Comparison of ENCODE assay signal across 12 cellular contexts in genomic region chr16:68128577-68129305, GRCh38. TPM values are rescaled to one million over a fixed set of nuclear protein-coding genes. Genes with fewer than 3 reads are reported as not detected.
DNase-seq lines count a peak whose midpoint lies in the region; ATAC-seq, FAIRE-seq and TF ChIP-seq lines count a peak whose summit lies in the region.
"Had no signal": no experiment of that assay in that cellular context is flagged by ENCODE, and none has a peak within 500 bp of the region (broad histone marks: within the 10 kb centered on the region; RNA-seq: fewer than 3 reads in every experiment).

No MANE protein-coding gene starts in this region.

- H3K4me3 ChIP-seq in K562 (no peak overlapping the region), upper lobe of left lung (no peak overlapping the region)
- H3K4me3 ChIP-seq: testis had no signal

- H3K9me3 Mint-ChIP-seq in activated T-cell treated with anti-CD3 and anti-CD28 coated beads, Interleukin-2, amount 50 U/mL, for 24 hours = no peaks in the 10 kb centered on the region

- no peak overlapping the region for H3K27ac ChIP-seq in K562 (ENCODE audit: extremely low read depth, low read depth, low read length)
- peak overlapping the region; percentile 2 to 23 (median 19) for H3K27ac ChIP-seq in upper lobe of left lung
- H3K27ac ChIP-seq: testis had no signal

- CTCF ChIA-PET in K562 (lab: Yijun Ruan, JAX; ENCODE audit: low intra/inter-chr PET ratio) = no interaction called here

- H3K9me3 ChIP-seq in K562 (replicated peaks; ENCODE audit: control insufficient read depth, insufficient read depth, low read depth, low read length) (no peaks in the 10 kb centered on the region), upper lobe of left lung (no peaks in the 10 kb centered on the region)
- H3K9me3 ChIP-seq: testis had no signal

- H2AFZ ChIP-seq in K562 (ENCODE audit: low read depth, low read length) = no peak overlapping the region

- 77% methylated on average over 6 of the region's 6 CpGs for WGBS in K562 (ENCODE audit: insufficient coverage, low coverage, missing lambda C conversion rate)
- 62 to 65% methylated on average over 6 of the region's 6 CpGs for WGBS in upper lobe of left lung, 2 donors

- H3K4me2 ChIP-seq in K562 (ENCODE audit: insufficient read depth, low read length) = no peak overlapping the region; the same call in 1 of the 2 replicates

- H4K20me1 ChIP-seq in K562 (replicated peaks; ENCODE audit: control insufficient read depth, insufficient read depth, low read length) = 0 out of 2 replicates have a peak, but pooled peaks cover 4% of the 10 kb centered on the region

- TF ChIP-seq EP300 in K562 (IDR thresholded peaks at IDR 0.05; ENCODE audit: low read length) = no peak
- TF ChIP-seq EP300 in upper lobe of left lung (IDR thresholded peaks at IDR 0.05) = no peak

- H3K36me3 Mint-ChIP-seq in activated T-cell treated with anti-CD3 and anti-CD28 coated beads, Interleukin-2, amount 50 U/mL, for 24 hours (ENCODE audit: low read depth) = peaks cover 70% of the 10 kb centered on the region

- H3K36me3 ChIP-seq in K562 (ENCODE audit: control insufficient read depth, insufficient read depth, low read length) (peaks cover 44% of the 10 kb centered on the region; the same call in 2 of the 3 replicates), upper lobe of left lung (peaks cover 0 to 12% (median 6%) of the 10 kb centered on the region in 4 donors)

- FAIRE-seq in K562 (lab: Jason Lieb, UNC) = no peak

- peak; percentile 67 for ATAC-seq in K562
- ATAC-seq in left lobe of liver = peak; percentile 89
- ATAC-seq in upper lobe of left lung (ENCODE audit: low FRiP score in 2 of 2) = peak; percentile 52 to 87
- no peak for ATAC-seq in HG03442 (IDR thresholded peaks at IDR 0.05; ENCODE audit: unreplicated experiment)

- POLR2A ChIA-PET in K562 (lab: Yijun Ruan, JAX) = interaction anchor here (0.6 to 2.6 kb wide), 7 partner anchors 8 to 1560 kb away, joined by 3 to 17 read pairs (median 3); partner anchors contain the start of gene NFATC3

- no peaks in the 10 kb centered on the region for H3K9me1 ChIP-seq in K562 (ENCODE audit: control insufficient read depth, insufficient read depth, low read length)

- no peak for DNase-seq in activated T-cell treated with anti-CD3 and anti-CD28 coated beads, Interleukin-2, amount 50 U/mL, for 24 hours
- no peak for DNase-seq in activated T-cell treated with anti-CD3 and anti-CD28 coated beads, Interleukin-2, amount 50 U/mL, for 48 hours
- DNase-seq in K562 (ENCODE audit: extremely low read depth in 1 of 4, low spot score in 3 of 4) (no peak), left lobe of liver (ENCODE audit: low spot score) (no peak), upper lobe of left lung (peak in 1 of 2 donors; percentile 55), foreskin melanocyte (no peak), NCI-H524 treated with DMSO at 0.1 percent for 48 hours (lab: John Stamatoyannopoulos, UW) (no peak)
- DNase-seq: caudate nucleus; NCI-H2171 treated with DMSO at 0.1 percent for 48 hours; stimulated activated CD4-positive, alpha-beta T cell treated with anti-CD3 and anti-CD28 coated beads, Interleukin-4, amount 100 ng/mL, for 1 hour; testis had no signal

- H3K27me3 Mint-ChIP-seq in activated T-cell treated with anti-CD3 and anti-CD28 coated beads, Interleukin-2, amount 50 U/mL, for 24 hours = no peaks in the 10 kb centered on the region

- peaks cover 64% of the 10 kb centered on the region for H3K4me1 Mint-ChIP-seq in activated T-cell treated with anti-CD3 and anti-CD28 coated beads, Interleukin-2, amount 50 U/mL, for 24 hours (ENCODE audit: low read depth)

- intact Hi-C loops in K562 (cut with micrococcal nuclease) = no loop called here

- no peak for TF ChIP-seq CTCF in K562 (IDR thresholded peaks at IDR 0.05 in 2 of 3, conservative IDR thresholded peaks at IDR 0.05 in 1 of 3; ENCODE audit: insufficient read depth in 2 of 3, low read depth in 1 of 3, low read length in 3 of 3)
- TF ChIP-seq CTCF in upper lobe of left lung (IDR thresholded peaks at IDR 0.05) = no peak

- H3K27ac Mint-ChIP-seq in activated T-cell treated with anti-CD3 and anti-CD28 coated beads, Interleukin-2, amount 50 U/mL, for 24 hours = peak overlapping the region; percentile 80

- no peak for TF ChIP-seq RAD21 in K562 (CRISPR knock-in tag; conservative IDR thresholded peaks at IDR 0.05 in 1 of 2, IDR thresholded peaks at IDR 0.05 in 1 of 2)

- in situ Hi-C loops in K562 (cut with MboI) = no loop called here

- TF ChIP-seq POLR2A in K562 (conservative IDR thresholded peaks at IDR 0.05) (no peak), upper lobe of left lung (IDR thresholded peaks at IDR 0.05) (no peak)

- H3K27me3 ChIP-seq in K562 (ENCODE audit: control insufficient read depth in 2 of 2, insufficient read depth in 2 of 2, low read length in 2 of 2) (no peaks in the 10 kb centered on the region), upper lobe of left lung (no peaks in the 10 kb centered on the region)
- H3K27me3 ChIP-seq: testis had no signal

- H3K4me1 ChIP-seq in K562 (replicated peaks in 1 of 2; ENCODE audit: control insufficient read depth in 2 of 2, insufficient read depth in 2 of 2, low read length in 2 of 2) (peaks cover 0 to 3% of the 10 kb centered on the region in 2 experiments; a peak in 1 of 5 replicates), upper lobe of left lung (peaks cover 6 to 28% (median 11%) of the 10 kb centered on the region in 4 donors)

- peak overlapping the region in 1 of 2 experiments; percentile 38; a peak in 1 of 4 replicates for H3K9ac ChIP-seq in K562 (ENCODE audit: insufficient read depth in 1 of 2, low read depth in 2 of 2, low read length in 2 of 2)

- H3K4me3 Mint-ChIP-seq in activated T-cell treated with anti-CD3 and anti-CD28 coated beads, Interleukin-2, amount 50 U/mL, for 24 hours = no peak overlapping the region

- H3K79me2 ChIP-seq in K562 (ENCODE audit: control insufficient read depth, insufficient read depth, low read length) = peaks cover 89% of the 10 kb centered on the region

- no TSS peak for BruUV-seq in K562 (replicated peaks; lab: Mats Ljungman, UMichigan)

TF ChIP-seq in K562, 482 proteins besides CTCF, POLR2A, EP300 and RAD21 (continues in another document):
- TF ChIP-seq PKNOX1 (IDR thresholded peaks at IDR 0.05) (no peak), SMAD1 (IDR thresholded peaks at IDR 0.05; ENCODE audit: low read depth, low read length, partially characterized antibody) (no peak), E2F4 (CRISPR knock-in tag; IDR thresholded peaks at IDR 0.05; ENCODE audit: low read depth) (no peak), FOXJ2 (tag; IDR thresholded peaks at IDR 0.05) (no peak), ARID3B (CRISPR knock-in tag; IDR thresholded peaks at IDR 0.05; ENCODE audit: borderline replicate concordance) (no peak), DACH1 (IDR thresholded peaks at IDR 0.05; ENCODE audit: partially characterized antibody) (no peak), CHCHD3 (CRISPR knock-in tag; IDR thresholded peaks at IDR 0.05) (no peak), ZFP36 (IDR thresholded peaks at IDR 0.05; ENCODE audit: low read depth, low read length, partially characterized antibody) (no peak)

RNA-seq across cellular contexts. Expression of gene NFATC3, which starts 43.6 kb away (rescaled TPM):
- 152 and 242 TPM in 2 replicates for total RNA-seq in K562 (2011; cell fraction: chromatin; rRNA removed; ENCODE audit: low replicate concordance)
- 77.9 and 81.3 TPM in 2 replicates for total RNA-seq in K562 (2011; cell fraction: nucleolus; rRNA removed)
- total RNA-seq in K562 (2011; cell fraction: nucleoplasm; rRNA removed) = 116 and 142 TPM in 2 replicates
- total RNA-seq in K562 (2014; rRNA removed) (58.1 and 61.4 TPM in 2 replicates), K562 (2014; rRNA removed; fragmentation: Illumina TruSeq; extraction: Trizol) (56.9 and 65.9 TPM in 2 replicates), K562 (2015; rRNA removed; fragmentation: Illumina TruSeq; extraction: Trizol) (56.8 and 59.4 TPM in 2 replicates), K562 (2021) (86.7 and 98.4 TPM in 2 replicates), left lobe of liver (27.6 TPM), upper lobe of left lung (10 to 100 TPM; 49.1 to 95.3 (median 68.0) TPM)
- polyA plus RNA-seq in K562 (2011; rRNA removed) (70.7 and 96.9 TPM in 2 replicates), K562 (2014; fragmentation: Illumina TruSeq; extraction: Trizol) (55.3 and 63.6 TPM in 2 replicates), K562 (2014; fragmentation: Nextera tagmentation; extraction: Ambion mirVana) (10 to 100 TPM; 15.7 to 19.1 TPM), K562 (2014; rRNA removed) (47.3 and 54.8 TPM in 2 replicates)
- 71.3 and 73.3 TPM in 2 replicates for polyA plus RNA-seq in K562 (2011; cell fraction: cytosol; rRNA removed)
- 58.7 and 63.9 TPM in 2 replicates for polyA plus RNA-seq in K562 (2011; cell fraction: nucleus; rRNA removed)
- 31.9 and 42.7 TPM in 2 replicates for polyA plus RNA-seq in K562 (2012)
- 214 and 224 TPM in 2 replicates for polyA minus RNA-seq in K562 (2011; rRNA and poly(A)+ RNA removed)
- 65.3 and 93.0 TPM in 2 replicates for polyA minus RNA-seq in K562 (2011; cell fraction: cytosol; rRNA and poly(A)+ RNA removed)
- polyA minus RNA-seq in K562 (2011; cell fraction: nucleus; rRNA and poly(A)+ RNA removed) = 63.7 and 91.3 TPM in 2 replicates
